ENCODE assay signal across 6 cellular contexts in genomic region chr1:1013922-1014617, GRCh38. TPM values are rescaled to one million over a fixed set of nuclear protein-coding genes. Genes with fewer than 3 reads are reported as not detected.
DNase-seq lines count a peak whose midpoint lies in the region; ATAC-seq, FAIRE-seq and TF ChIP-seq lines count a peak whose summit lies in the region.

No MANE protein-coding gene starts in this region.

- no peaks in the 10 kb centered on the region for H3K79me2 ChIP-seq in SU-DHL-6 (ENCODE audit: insufficient read depth, low read length)

- TF ChIP-seq CTCF in SU-DHL-6 (IDR thresholded peaks at IDR 0.05; ENCODE audit: insufficient read depth, low read length, poor library complexity, severe bottlenecking) (no peak), foreskin keratinocyte (conservative IDR thresholded peaks at IDR 0.05) (no peak)

- no peaks in the 10 kb centered on the region for H3F3A ChIP-seq in SU-DHL-6 (ENCODE audit: insufficient read depth)

- DNase-seq in ELF-1 (ENCODE audit: low read depth, low spot score) (peak; percentile 72), foreskin keratinocyte (no peak), substantia nigra (lab: John Stamatoyannopoulos, UW) (no peak), urothelium cell line (ENCODE audit: low spot score) (no peak)

- H3K4me3 ChIP-seq in SU-DHL-6 (ENCODE audit: insufficient read depth, low read length, poor library complexity, severe bottlenecking), result peak overlapping the region; percentile 26

- H3K4me1 ChIP-seq in foreskin keratinocyte, result peaks cover 8% of the 10 kb centered on the region

- no peaks in the 10 kb centered on the region for H4K20me1 ChIP-seq in SU-DHL-6 (ENCODE audit: low read depth, low read length)

- H2AFZ ChIP-seq in SU-DHL-6 (ENCODE audit: low read depth, low read length, severe bottlenecking), result no peak overlapping the region

- H3K9me2 ChIP-seq in SU-DHL-6 (replicated peaks; ENCODE audit: insufficient read depth, low read length), result no peaks in the 10 kb centered on the region

- peak overlapping the region; percentile 60 for H3K4me2 ChIP-seq in SU-DHL-6 (ENCODE audit: low read depth, low read length, poor library complexity, severe bottlenecking)

- FAIRE-seq in urothelium cell line (lab: Jason Lieb, UNC), result no peak

- no peaks in the 10 kb centered on the region for H3K36me3 ChIP-seq in SU-DHL-6 (ENCODE audit: low read length)

- H3K9ac ChIP-seq in SU-DHL-6 (ENCODE audit: low read length), result peak overlapping the region; percentile 33

- H3K27me3 ChIP-seq in SU-DHL-6 (ENCODE audit: low read length), result no peaks in the 10 kb centered on the region
- H3K27me3 ChIP-seq in foreskin keratinocyte, result no peaks in the 10 kb centered on the region

- ATAC-seq in foreskin keratinocyte, result no peak
- no peak for ATAC-seq in GM18907 (IDR thresholded peaks at IDR 0.05; ENCODE audit: unreplicated experiment)

- no peak overlapping the region for H3K27ac ChIP-seq in SU-DHL-6 (ENCODE audit: low read depth, low read length)
- H3K27ac ChIP-seq in foreskin keratinocyte, result peak overlapping the region; percentile 93
- peak overlapping the region; percentile 71 for H3K27ac ChIP-seq in substantia nigra (ENCODE audit: low read depth, low read length, poor library complexity, severe bottlenecking)

- H3K9me3 ChIP-seq in SU-DHL-6 (ENCODE audit: insufficient read depth, low read length), result no peaks in the 10 kb centered on the region

RNA-seq across cellular contexts. Expression of gene ISG15, which starts 0.8 kb away (rescaled TPM):
- total RNA-seq in foreskin keratinocyte, result 300 and 424 TPM in 2 replicates
- 448 and 672 TPM in 2 replicates for polyA plus RNA-seq in foreskin keratinocyte

RNA-seq across cellular contexts. Expression of gene AGRN, which starts 5.8 kb away (rescaled TPM):
- 224 and 261 TPM in 2 replicates for total RNA-seq in foreskin keratinocyte
- 174 and 192 TPM in 2 replicates for polyA plus RNA-seq in foreskin keratinocyte

RNA-seq across cellular contexts. Expression of gene HES4, which starts 14.2 kb away (rescaled TPM):
- total RNA-seq in foreskin keratinocyte, result 4.3 and 8.6 TPM in 2 replicates
- polyA plus RNA-seq in foreskin keratinocyte, result 6.4 and 13.9 TPM in 2 replicates

RNA-seq across cellular contexts. Expression of gene PERM1, which starts 32.2 kb away (rescaled TPM):
- not detected in 2 replicates for total RNA-seq in foreskin keratinocyte
- not detected in 2 replicates for polyA plus RNA-seq in foreskin keratinocyte

RNA-seq across cellular contexts. Expression of gene PLEKHN1, which starts 47.8 kb away (rescaled TPM):
- total RNA-seq in foreskin keratinocyte, result 3.0 and 4.6 TPM in 2 replicates
- polyA plus RNA-seq in foreskin keratinocyte, result 3.4 and 4.2 TPM in 2 replicates
